ENCODE assay signal across 18 cellular contexts in the genomic region with DNA sequence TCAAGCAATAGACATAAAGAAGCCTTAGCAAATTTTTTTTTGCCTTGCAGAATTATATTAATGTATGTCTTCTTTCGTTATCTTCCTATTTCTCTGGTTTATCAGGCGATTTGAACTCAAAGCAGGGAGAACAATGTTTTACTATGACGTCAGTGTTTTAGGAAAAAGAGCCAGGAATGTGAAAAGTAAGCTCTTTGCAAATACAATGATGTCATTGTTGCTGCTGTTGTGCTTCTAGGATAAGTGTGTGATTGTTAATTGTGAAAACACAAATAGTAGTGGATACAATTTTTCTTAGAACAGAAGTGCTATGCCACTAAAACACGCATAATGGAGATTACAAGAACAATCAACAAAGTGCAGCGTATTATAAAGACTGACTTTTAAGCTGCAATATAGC.
"Had no signal": no experiment of that assay in that cellular context is flagged by ENCODE, and none has a peak within 500 bp of the region (broad histone marks: within the 10 kb centered on the region; RNA-seq: fewer than 3 reads in every experiment).

No MANE protein-coding gene starts in this region.

- H2AFZ ChIP-seq: parathyroid adenoma had no signal

- DNase-seq: activated CD4-positive, alpha-beta memory T cell treated with anti-CD3 and anti-CD28 coated beads for 36 hours; activated CD4-positive, alpha-beta T cell treated with anti-CD3 and anti-CD28 coated beads for 36 hours; foreskin keratinocyte; heart right ventricle; kidney glomerular epithelial cell; mesenchymal stem cell; natural killer cell; stimulated activated CD4-positive, alpha-beta T cell treated with anti-CD3 and anti-CD28 coated beads, Interleukin-12 subunit alpha, Interleukin-12 subunit beta, amount 100 ng/mL, for 4 hours; stimulated activated CD4-positive, alpha-beta T cell treated with anti-CD3 and anti-CD28 coated beads, Interleukin-1b, Interleukin-23, amount 100 ng/mL, for 48 hours; stimulated activated CD8-positive, alpha-beta memory T cell treated with anti-CD3 and anti-CD28 coated beads, Interleukin-4, amount 100 ng/mL, for 48 hours; stimulated activated naive CD4-positive, alpha-beta T cell; uterus had no signal

- H3K27ac ChIP-seq: epithelial cell of prostate, foreskin keratinocyte, heart right ventricle, neutrophil, parathyroid adenoma, tibial nerve, uterus had no signal

- H3K4me3 ChIP-seq: heart right ventricle, tibial nerve, uterus had no signal

- H3K9me3 ChIP-seq: neutrophil, uterus had no signal

- H3K9me3 Mint-ChIP-seq: natural killer cell, WTC11 had no signal

- H3K4me1 Mint-ChIP-seq: activated CD4-positive, alpha-beta T cell treated with anti-CD3 and anti-CD28 coated beads for 36 hours; natural killer cell; WTC11 had no signal

- ATAC-seq: activated CD4-positive, alpha-beta T cell treated with anti-CD3 and anti-CD28 coated beads for 36 hours; foreskin keratinocyte; heart right ventricle; natural killer cell; WTC11 had no signal

- H3K27ac Mint-ChIP-seq: activated CD4-positive, alpha-beta memory T cell treated with anti-CD3 and anti-CD28 coated beads for 36 hours; activated CD4-positive, alpha-beta T cell treated with anti-CD3 and anti-CD28 coated beads for 36 hours; activated naive CD8-positive, alpha-beta T cell; natural killer cell; WTC11 had no signal

- H3K4me3 Mint-ChIP-seq: activated CD4-positive, alpha-beta memory T cell treated with anti-CD3 and anti-CD28 coated beads for 36 hours; activated CD4-positive, alpha-beta T cell treated with anti-CD3 and anti-CD28 coated beads for 36 hours; activated naive CD8-positive, alpha-beta T cell; natural killer cell; WTC11 had no signal

- H3K36me3 ChIP-seq: heart right ventricle, neutrophil, tibial nerve, uterus had no signal

- H3K4me1 ChIP-seq: foreskin keratinocyte, heart right ventricle, parathyroid adenoma, uterus had no signal

- H3K79me2 ChIP-seq: parathyroid adenoma had no signal

- H3K9ac ChIP-seq: parathyroid adenoma had no signal

- H3K36me3 Mint-ChIP-seq: activated CD4-positive, alpha-beta memory T cell treated with anti-CD3 and anti-CD28 coated beads for 36 hours; activated naive CD8-positive, alpha-beta T cell; natural killer cell; WTC11 had no signal

- H3K27me3 ChIP-seq: tibial nerve, uterus had no signal
